11 cellular contexts compared by ENCODE assay signal in the genomic region with DNA sequence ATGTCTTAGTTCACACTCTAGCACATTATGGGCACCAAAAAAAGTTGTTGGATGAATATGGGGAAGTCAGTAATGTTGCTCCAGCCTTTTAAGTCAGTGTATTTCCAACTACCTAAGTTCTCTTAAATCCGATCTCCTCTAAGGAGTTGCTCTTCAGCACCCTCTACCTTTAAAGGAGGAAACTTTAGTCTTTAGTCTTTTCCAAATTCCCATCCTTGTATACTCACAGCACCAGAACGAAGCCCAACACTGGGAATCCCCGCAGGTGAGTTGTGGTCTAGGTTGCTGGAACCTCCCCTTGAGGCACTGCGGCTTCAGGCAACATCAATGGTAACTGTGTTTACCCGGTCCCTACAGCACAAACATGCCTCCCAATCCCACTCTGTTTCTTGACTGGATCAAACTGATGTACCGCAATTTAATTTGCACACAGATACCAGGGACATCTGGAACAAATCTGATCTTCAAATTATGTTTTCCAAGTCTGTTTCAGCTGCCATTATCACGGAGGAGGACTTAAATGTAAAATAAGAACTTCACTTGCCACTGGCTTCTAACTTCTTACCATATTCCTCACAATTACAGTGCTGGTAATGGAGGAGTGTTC.
DNase-seq lines count a peak whose midpoint lies in the region; ATAC-seq and TF ChIP-seq lines count a peak whose summit lies in the region.
"Had no signal": no experiment of that assay in that cellular context is flagged by ENCODE, and none has a peak within 500 bp of the region (broad histone marks: within the 10 kb centered on the region; RNA-seq: fewer than 3 reads in every experiment).

No MANE protein-coding gene starts in this region.

- H4K20me1 ChIP-seq in DND-41 (ENCODE audit: insufficient read depth, low read length): peaks cover 18% of the 10 kb centered on the region; the same call in 1 of the 2 replicates

- ATAC-seq in DND-41 (ENCODE audit: insufficient read depth, low read depth): no peak
- no peak for ATAC-seq in GM18873 (IDR thresholded peaks at IDR 0.05; ENCODE audit: low FRiP score, unreplicated experiment)
- ATAC-seq: gastroesophageal sphincter; stimulated activated naive CD8-positive, alpha-beta T cell treated with anti-CD3 and anti-CD28 coated beads, Interleukin-15, Interleukin-2, amounts not matched to agents 100 U/mL and 50 U/mL, for 24 hours had no signal

- H3K4me2 ChIP-seq in DND-41 (ENCODE audit: insufficient read depth, low read length): no peak overlapping the region

- H3K36me3 Mint-ChIP-seq in mesothelial cell of epicardium: peaks cover 7% of the 10 kb centered on the region

- H3K36me3 ChIP-seq in DND-41 (ENCODE audit: insufficient read depth, low read length): peaks cover 8% of the 10 kb centered on the region
- H3K36me3 ChIP-seq: gastroesophageal sphincter had no signal

- H3K4me1 ChIP-seq in DND-41 (ENCODE audit: insufficient read depth, low read length): no peaks in the 10 kb centered on the region

- H3K9me3 ChIP-seq in DND-41 (ENCODE audit: insufficient read depth, low read length, severe bottlenecking): no peaks in the 10 kb centered on the region
- H3K9me3 ChIP-seq: gastroesophageal sphincter had no signal

- no peak overlapping the region for H2AFZ ChIP-seq in DND-41 (ENCODE audit: low read depth, low read length)

- no peak overlapping the region for H3K9ac ChIP-seq in DND-41 (ENCODE audit: low read depth, low read length)

- H3K4me1 Mint-ChIP-seq in mesothelial cell of epicardium: peaks cover 8% of the 10 kb centered on the region

- no peaks in the 10 kb centered on the region for H3K27me3 ChIP-seq in DND-41 (ENCODE audit: insufficient read depth, low read length, poor library complexity)
- H3K27me3 ChIP-seq: gastroesophageal sphincter had no signal

- peaks cover 80% of the 10 kb centered on the region for H3K79me2 ChIP-seq in DND-41 (ENCODE audit: insufficient read depth, low read length)

- H3K4me3 ChIP-seq in DND-41 (ENCODE audit: low read depth in 1 of 2, low read length in 2 of 2): no peak overlapping the region
- H3K4me3 ChIP-seq: gastroesophageal sphincter had no signal

- H3K27ac ChIP-seq in DND-41 (ENCODE audit: low read length): no peak overlapping the region
- H3K27ac ChIP-seq: gastroesophageal sphincter had no signal

- no peak overlapping the region for H3K4me3 Mint-ChIP-seq in mesothelial cell of epicardium
- H3K4me3 Mint-ChIP-seq: activated T-cell treated with anti-CD3 and anti-CD28 coated beads, Interleukin-2, amount 50 U/mL, for 24 hours had no signal

- no peak overlapping the region for H3K27ac Mint-ChIP-seq in mesothelial cell of epicardium
- H3K27ac Mint-ChIP-seq: activated T-cell treated with anti-CD3 and anti-CD28 coated beads, Interleukin-2, amount 50 U/mL, for 24 hours had no signal

- DNase-seq in DND-41 (no peak), MV-4-11 (lab: John Stamatoyannopoulos, UW) (peak; percentile 30), cerebellar cortex (ENCODE audit: low spot score) (peak; percentile 61), mesothelial cell of epicardium (ENCODE audit: low spot score in 2 of 2, unreplicated experiment in 2 of 2) (no peak), OCI-M2 (lab: John Stamatoyannopoulos, UW; ENCODE audit: unreplicated experiment) (no peak), hypothalamus (lab: John Stamatoyannopoulos, UW) (no peak)
- no peak for DNase-seq in activated T-cell treated with anti-CD3 and anti-CD28 coated beads, Interleukin-2, amount 50 U/mL, for 48 hours
- DNase-seq: activated T-cell treated with anti-CD3 and anti-CD28 coated beads, Interleukin-2, amount 50 U/mL, for 24 hours; stimulated activated naive CD8-positive, alpha-beta T cell treated with anti-CD3 and anti-CD28 coated beads, Interleukin-15, Interleukin-2, amounts not matched to agents 100 U/mL and 50 U/mL, for 24 hours had no signal

- no peaks in the 10 kb centered on the region for H3K27me3 Mint-ChIP-seq in mesothelial cell of epicardium (ENCODE audit: low read depth)
- H3K27me3 Mint-ChIP-seq: activated T-cell treated with anti-CD3 and anti-CD28 coated beads, Interleukin-2, amount 50 U/mL, for 24 hours had no signal

- TF ChIP-seq CTCF in DND-41 (IDR thresholded peaks at IDR 0.05; ENCODE audit: borderline replicate concordance, extremely low read depth, low read length, poor library complexity, severe bottlenecking) (peak; percentile 31), mesothelial cell of epicardium (IDR thresholded peaks at IDR 0.05; ENCODE audit: unreplicated experiment) (peak; percentile 23)

- peaks cover 4% of the 10 kb centered on the region for H3K9me3 Mint-ChIP-seq in mesothelial cell of epicardium
- H3K9me3 Mint-ChIP-seq: activated T-cell treated with anti-CD3 and anti-CD28 coated beads, Interleukin-2, amount 50 U/mL, for 24 hours had no signal

Comparison
In these comparisons a context has a peak if more than half of its experiments do, and no peak if none do; other contexts are left out.
1. DNase-seq: peak in MV-4-11 (single experiment) and cerebellar cortex (single experiment); none in DND-41 (single experiment), mesothelial cell of epicardium (0 of 2), OCI-M2 (single experiment), activated T-cell treated with anti-CD3 and anti-CD28 coated beads, Interleukin-2, amount 50 U/mL, for 48 hours (0 of 2) and hypothalamus (0 of 51).